In genomic region chr6:13027200-13027599, GRCh38 we compare ENCODE assay signal across 18 cellular contexts.
"Had no signal": no experiment of that assay in that cellular context is flagged by ENCODE, and none has a peak within 500 bp of the region (broad histone marks: within the 10 kb centered on the region; RNA-seq: fewer than 3 reads in every experiment).

No MANE protein-coding gene starts in this region.

- ATAC-seq: psoas muscle; sciatic nerve; stimulated activated naive B cell treated with anti-CD40 and anti-IgM and Interleukin-4, amounts not matched to agents 10 μg/mL and 1 μg/mL and 100 μg/mL, for 72 hours; stimulated activated naive CD8-positive, alpha-beta T cell treated with anti-CD3 and anti-CD28 coated beads, Interleukin-15, amount 100 ng/mL, for 72 hours had no signal

- H3K4me3 ChIP-seq: psoas muscle, spleen had no signal

- H3K9me3 ChIP-seq: psoas muscle, spleen had no signal

- H3K4me1 ChIP-seq: psoas muscle had no signal

- H3K27me3 ChIP-seq: dorsolateral prefrontal cortex, spleen had no signal

- H3K36me3 ChIP-seq: spleen had no signal

- H3K27ac ChIP-seq: psoas muscle, spleen had no signal

- DNase-seq: cortex of kidney; effector CD8-positive, alpha-beta T cell; foreskin melanocyte; immature natural killer cell; left cardiac atrium; naive B cell; occipital lobe; psoas muscle; spleen; stimulated activated CD4-positive, alpha-beta T cell treated with anti-CD3 and anti-CD28 coated beads, Interleukin-15, amount 100 ng/mL, for 24 hours; stimulated activated CD4-positive, alpha-beta T cell treated with anti-CD3 and anti-CD28 coated beads, Interleukin-1b, Interleukin-23, amount 100 ng/mL, for 48 hours; stimulated activated CD4-positive, alpha-beta T cell treated with anti-CD3 and anti-CD28 coated beads, Interleukin-4, amount 100 ng/mL, for 24 hours; stimulated activated naive B cell treated with anti-CD40 and anti-IgM and Interleukin-4, amounts not matched to agents 10 μg/mL and 1 μg/mL and 100 μg/mL, for 72 hours; stimulated activated naive CD8-positive, alpha-beta T cell treated with anti-CD3 and anti-CD28 coated beads, Interleukin-15, amount 100 ng/mL, for 72 hours had no signal

- FAIRE-seq: keratinocyte, urothelium cell line had no signal
